Comparison of ENCODE assay signal across 2 cellular contexts in genomic region chr19:39304185-39304513, GRCh38.
TF ChIP-seq lines count a peak whose summit lies in the region.

No MANE protein-coding gene starts in this region.

TF ChIP-seq in HEK293, 187 proteins besides CTCF, POLR2A, EP300 and RAD21 (continues in another document):
- TF ChIP-seq ZBTB10 (tag by site-specific recombination; IDR thresholded peaks at IDR 0.05) (no peak), ZNF266 (tag by site-specific recombination; IDR thresholded peaks at IDR 0.05; ENCODE audit: low read depth) (no peak), ZNF24 (tag by site-specific recombination; IDR thresholded peaks at IDR 0.05) (no peak), KLF8 (tag by site-specific recombination; IDR thresholded peaks at IDR 0.05) (no peak), ZNF580 (tag by site-specific recombination; IDR thresholded peaks at IDR 0.05) (peak; percentile 94), TRIM28 (IDR thresholded peaks at IDR 0.05; ENCODE audit: borderline replicate concordance, low read length) (no peak), ZNF280D (tag by site-specific recombination; IDR thresholded peaks at IDR 0.05) (0 out of 2 replicates have a peak, but pooled peaks have one; percentile 52), GLI4 (tag by site-specific recombination; IDR thresholded peaks at IDR 0.05) (no peak), ZFHX2 (tag by site-specific recombination; conservative IDR thresholded peaks at IDR 0.05) (peak; percentile 79), ZNF645 (tag by site-specific recombination; IDR thresholded peaks at IDR 0.05) (0 out of 2 replicates have a peak, but pooled peaks have one; percentile 48), KLF7 (tag by site-specific recombination; IDR thresholded peaks at IDR 0.05; ENCODE audit: borderline replicate concordance) (no peak), ZNF148 (tag by site-specific recombination; IDR thresholded peaks at IDR 0.05; ENCODE audit: borderline replicate concordance) (0 out of 2 replicates have a peak, but pooled peaks have one; percentile 22), ZBTB26 (tag by site-specific recombination; optimal IDR thresholded peaks at IDR 0.05) (no peak), SALL2 (tag by site-specific recombination; IDR thresholded peaks at IDR 0.05; ENCODE audit: borderline replicate concordance) (0 out of 2 replicates have a peak, but pooled peaks have one; percentile 36), ZNF169 (tag by site-specific recombination; IDR thresholded peaks at IDR 0.05) (no peak)

TF ChIP-seq in H1, 55 proteins besides CTCF, POLR2A, EP300 and RAD21:
- TF ChIP-seq POU5F1 (IDR thresholded peaks at IDR 0.05; ENCODE audit: low read depth, low read length) (no peak), JUN (IDR thresholded peaks at IDR 0.05; ENCODE audit: low read depth, low read length) (no peak), MAFK (IDR thresholded peaks at IDR 0.05; ENCODE audit: low read depth, low read length) (no peak), NRF1 (IDR thresholded peaks at IDR 0.05; ENCODE audit: low read depth, low read length) (no peak), E2F6 (IDR thresholded peaks at IDR 0.05) (no peak)
